1 cellular context compared by ENCODE assay signal in the genomic region with DNA sequence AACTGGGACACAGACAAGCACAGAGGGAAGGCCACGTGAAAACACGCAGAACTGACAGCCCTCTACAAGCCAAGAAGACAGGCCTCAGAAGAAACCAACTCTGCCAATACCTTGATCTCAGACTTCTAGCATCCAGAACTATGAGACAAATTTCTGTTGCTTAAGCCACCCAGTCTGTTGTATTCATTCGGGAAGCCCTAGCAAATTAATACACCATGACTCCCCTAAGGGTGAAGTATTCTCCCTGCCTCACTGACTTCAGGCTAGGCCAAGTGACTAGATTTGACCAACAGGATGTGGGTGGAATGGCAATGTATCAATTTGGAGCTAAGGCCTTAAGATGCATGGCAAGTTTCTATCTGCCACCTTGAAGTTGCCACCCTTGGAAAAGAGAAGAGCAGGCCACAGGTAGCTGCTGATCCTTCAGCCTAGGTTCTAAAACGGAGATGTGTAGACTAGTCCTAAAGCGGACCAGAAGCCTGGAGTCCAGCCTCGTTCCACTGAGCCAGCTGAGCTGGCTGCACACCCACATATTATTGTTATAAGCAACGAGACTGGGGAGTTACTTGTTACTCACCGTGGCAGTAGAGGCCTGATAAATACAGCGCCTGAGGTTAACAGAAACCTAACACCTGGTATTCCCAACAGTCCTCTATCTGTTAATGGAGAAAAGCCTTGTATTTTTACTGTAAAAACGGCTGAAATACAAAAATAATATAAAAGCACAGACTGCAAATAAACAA.
TF ChIP-seq lines count a peak whose summit lies in the region.

No MANE protein-coding gene starts in this region.

TF ChIP-seq in endothelial cell of umbilical vein, 7 proteins besides CTCF, POLR2A, EP300 and RAD21:
- TF ChIP-seq GATA2 (IDR thresholded peaks at IDR 0.05; ENCODE audit: insufficient read depth, insufficient read length, low read depth, low read length) (no peak), FOS (IDR thresholded peaks at IDR 0.05; ENCODE audit: borderline replicate concordance, insufficient read depth, low read length) (no peak), POLR2AphosphoS5 (IDR thresholded peaks at IDR 0.05; ENCODE audit: insufficient read depth, low read depth, low read length) (no peak), MYC (IDR thresholded peaks at IDR 0.05; ENCODE audit: low read depth, low read length) (no peak), EZH2 (IDR thresholded peaks at IDR 0.05; ENCODE audit: borderline replicate concordance, low read depth, low read length, severe bottlenecking) (no peak), JUN (IDR thresholded peaks at IDR 0.05; ENCODE audit: borderline replicate concordance, insufficient read depth, insufficient read length, low read depth) (no peak)
- TF ChIP-seq, protein P1, sequence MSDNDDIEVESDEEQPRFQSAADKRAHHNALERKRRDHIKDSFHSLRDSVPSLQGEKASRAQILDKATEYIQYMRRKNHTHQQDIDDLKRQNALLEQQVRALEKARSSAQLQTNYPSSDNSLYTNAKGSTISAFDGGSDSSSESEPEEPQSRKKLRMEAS (IDR thresholded peaks at IDR 0.05; ENCODE audit: insufficient read depth, insufficient read length) = no peak
